In genomic region chr12:46218509-46219095, GRCh38 we compare ENCODE assay signal across 8 cellular contexts. TPM values are rescaled to one million over a fixed set of nuclear protein-coding genes. Genes with fewer than 3 reads are reported as not detected.
DNase-seq lines count a peak whose midpoint lies in the region; ATAC-seq and TF ChIP-seq lines count a peak whose summit lies in the region.

No MANE protein-coding gene starts in this region.

- H3K9me3 Mint-ChIP-seq in CD4-positive, alpha-beta memory T cell: peaks cover 0 to 3% (median 0%) of the 10 kb centered on the region in 8 donors
- H3K9me3 Mint-ChIP-seq in mesothelial cell of epicardium: no peaks in the 10 kb centered on the region

- peaks cover 2% of the 10 kb centered on the region for H3K36me3 ChIP-seq in CD4-positive, alpha-beta memory T cell (ENCODE audit: insufficient read depth, low read length)
- no peaks in the 10 kb centered on the region for H3K36me3 ChIP-seq in body of pancreas (replicated peaks in 1 of 2; ENCODE audit: insufficient read depth in 1 of 2, low read depth in 2 of 2)

- WGBS in body of pancreas, 2 donors: 82 to 88% methylated on average over 7 of the region's 7 CpGs

- peaks cover 99% of the 10 kb centered on the region for H3K4me1 ChIP-seq in CD4-positive, alpha-beta memory T cell (ENCODE audit: insufficient read depth, low read length)
- H3K4me1 ChIP-seq in body of pancreas: no peaks in the 10 kb centered on the region

- TF ChIP-seq CTCF in mesothelial cell of epicardium (IDR thresholded peaks at IDR 0.05; ENCODE audit: unreplicated experiment): no peak
- no peak for TF ChIP-seq CTCF in body of pancreas (IDR thresholded peaks at IDR 0.05)

- peak overlapping the region; percentile 42 to 56 for H3K4me3 ChIP-seq in CD4-positive, alpha-beta memory T cell (ENCODE audit: low read length in 2 of 2)
- H3K4me3 ChIP-seq in body of pancreas: no peak overlapping the region

- H3K36me3 Mint-ChIP-seq in CD4-positive, alpha-beta memory T cell: peaks cover 28 to 66% of the 10 kb centered on the region in 2 donors
- H3K36me3 Mint-ChIP-seq in mesothelial cell of epicardium: peaks cover 8% of the 10 kb centered on the region

- CTCF ChIA-PET in CD4-positive, alpha-beta memory T cell (lab: Charles Lee; ENCODE audit: partially characterized antibody): interaction anchor here (0.6 to 3.5 kb wide), 4 partner anchors 10 to 1179 kb away, joined by 3 to 30 read pairs (median 6); partner anchors contain the start of gene SLC38A1

- no peaks in the 10 kb centered on the region for H3K27me3 ChIP-seq in CD4-positive, alpha-beta memory T cell (ENCODE audit: insufficient read depth, low read length)
- H3K27me3 ChIP-seq in body of pancreas: no peaks in the 10 kb centered on the region

- no peaks in the 10 kb centered on the region for H3K27me3 Mint-ChIP-seq in CD4-positive, alpha-beta memory T cell
- H3K27me3 Mint-ChIP-seq in mesothelial cell of epicardium (ENCODE audit: low read depth): no peaks in the 10 kb centered on the region

- intact Hi-C loops in CD4-positive, alpha-beta memory T cell (cut with micrococcal nuclease): loop anchor here (1.0 to 5.0 kb wide), 4 partner anchors 8 to 1371 kb away; no protein-coding TSS in a partner anchor
- intact Hi-C loops in body of pancreas (cut with DNase I): loop anchor here (10.0 kb wide), 1 partner anchor 66 kb away; no protein-coding TSS in a partner anchor

- DNase-seq in CD4-positive, alpha-beta memory T cell: peak in 1 of 5 donors; percentile 58
- peak; percentile 49 to 56 for DNase-seq in activated T-cell treated with anti-CD3 and anti-CD28 coated beads, Interleukin-2, amount 50 U/mL, for 48 hours
- DNase-seq in mesothelial cell of epicardium (ENCODE audit: low spot score in 2 of 2, unreplicated experiment in 2 of 2) (no peak), NCI-H2196 (lab: John Stamatoyannopoulos, UW; ENCODE audit: unreplicated experiment) (no peak), NCI-H774 (lab: John Stamatoyannopoulos, UW) (no peak), body of pancreas (no peak)

- POLR2A ChIA-PET in CD4-positive, alpha-beta memory T cell (lab: Charles Lee; ENCODE audit: partially characterized antibody): interaction anchor here (0.9 to 14.8 kb wide), 12 partner anchors 11 to 490 kb away, joined by 3 to 552 read pairs (median 13); partner anchors contain the start of genes SCAF11, SLC38A1 and SLC38A2

- no peaks in the 10 kb centered on the region for H3K9me3 ChIP-seq in CD4-positive, alpha-beta memory T cell (ENCODE audit: control insufficient read depth in 1 of 2, low read length in 2 of 2)
- no peaks in the 10 kb centered on the region for H3K9me3 ChIP-seq in body of pancreas

- ATAC-seq in HG03108 (IDR thresholded peaks at IDR 0.05; ENCODE audit: unreplicated experiment) (no peak), body of pancreas (no peak)

- TF ChIP-seq RAD21 in Ishikawa (IDR thresholded peaks at IDR 0.05; ENCODE audit: low read depth): no peak

- peak overlapping the region; percentile 78 to 90 (median 84) for H3K4me3 Mint-ChIP-seq in CD4-positive, alpha-beta memory T cell
- H3K4me3 Mint-ChIP-seq in mesothelial cell of epicardium: no peak overlapping the region

- peaks cover 86 to 98% (median 92%) of the 10 kb centered on the region in 4 donors for H3K4me1 Mint-ChIP-seq in CD4-positive, alpha-beta memory T cell
- H3K4me1 Mint-ChIP-seq in mesothelial cell of epicardium: peaks cover 49% of the 10 kb centered on the region

- no peak for TF ChIP-seq POLR2A in body of pancreas (IDR thresholded peaks at IDR 0.05)

- TF ChIP-seq EP300 in Ishikawa (IDR thresholded peaks at IDR 0.05; ENCODE audit: borderline replicate concordance): no peak

- peak overlapping the region; percentile 96 to 100 (median 98) for H3K27ac Mint-ChIP-seq in CD4-positive, alpha-beta memory T cell
- H3K27ac Mint-ChIP-seq in mesothelial cell of epicardium: peak overlapping the region; percentile 71

- H3K27ac ChIP-seq in CD4-positive, alpha-beta memory T cell (ENCODE audit: low read depth, low read length): peak overlapping the region; percentile 87
- H3K27ac ChIP-seq in body of pancreas: no peak overlapping the region

TF ChIP-seq in Ishikawa, 13 proteins besides CTCF, POLR2A, EP300 and RAD21:
- TF ChIP-seq FOXM1 (IDR thresholded peaks at IDR 0.05; ENCODE audit: borderline replicate concordance, low read depth): no peak
- TF ChIP-seq, protein P1, sequence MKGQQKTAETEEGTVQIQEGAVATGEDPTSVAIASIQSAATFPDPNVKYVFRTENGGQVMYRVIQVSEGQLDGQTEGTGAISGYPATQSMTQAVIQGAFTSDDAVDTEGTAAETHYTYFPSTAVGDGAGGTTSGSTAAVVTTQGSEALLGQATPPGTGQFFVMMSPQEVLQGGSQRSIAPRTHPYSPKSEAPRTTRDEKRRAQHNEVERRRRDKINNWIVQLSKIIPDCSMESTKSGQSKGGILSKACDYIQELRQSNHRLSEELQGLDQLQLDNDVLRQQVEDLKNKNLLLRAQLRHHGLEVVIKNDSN (IDR thresholded peaks at IDR 0.05): peak; percentile 55
TF ChIP-seq in Ishikawa: peak in this region for 1.

RNA-seq across cellular contexts. Expression of gene SLC38A1, which starts 50.2 kb away (rescaled TPM):
- 100 to 1,000 TPM; 265 to 272 TPM for total RNA-seq in CD4-positive, alpha-beta memory T cell
- polyA plus RNA-seq in CD4-positive, alpha-beta memory T cell: 100 to 1,000 TPM; 230 to 307 TPM
- total RNA-seq in mesothelial cell of epicardium (114 to 116 TPM (median 114 TPM) in 3 replicates), body of pancreas (10 to 100 TPM; 18.5 to 38.4 TPM)

Comparison
In these comparisons a context has a peak if more than half of its experiments do, and no peak if none do; other contexts are left out.
1. DNase-seq: peak in activated T-cell treated with anti-CD3 and anti-CD28 coated beads, Interleukin-2, amount 50 U/mL, for 48 hours (2 of 2); none in mesothelial cell of epicardium (0 of 2), NCI-H2196 (single experiment), NCI-H774 (single experiment) and body of pancreas (0 of 4).
2. H3K4me3 ChIP-seq: peak in CD4-positive, alpha-beta memory T cell (2 of 2); none in body of pancreas (0 of 2).